Comparison of ENCODE assay signal across 2 cellular contexts in the genomic region with DNA sequence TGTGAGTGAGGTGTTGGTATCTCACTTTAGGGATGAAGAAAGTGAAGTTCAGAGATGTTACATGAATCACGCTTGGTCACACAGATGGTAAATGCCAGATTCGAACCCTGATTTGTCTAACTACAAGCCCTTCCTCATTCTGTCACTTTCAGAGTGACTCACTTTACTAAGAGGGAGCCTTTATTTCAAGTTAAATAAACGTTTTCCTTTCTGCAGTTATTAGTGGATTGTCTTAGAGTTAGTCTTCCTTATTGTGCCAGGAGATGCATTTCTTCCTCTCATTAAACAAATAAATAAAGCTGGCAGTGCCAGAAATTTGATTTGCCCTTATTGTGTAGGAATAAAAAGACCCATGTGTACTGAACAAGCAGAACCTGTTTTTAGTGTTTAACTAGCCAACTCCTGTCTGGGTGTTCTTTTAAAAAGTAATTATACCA.
TF ChIP-seq lines count a peak whose summit lies in the region.

No MANE protein-coding gene starts in this region.

TF ChIP-seq in A549, 52 proteins besides CTCF, POLR2A, EP300 and RAD21 (continued from another document):
- TF ChIP-seq, protein P1, sequence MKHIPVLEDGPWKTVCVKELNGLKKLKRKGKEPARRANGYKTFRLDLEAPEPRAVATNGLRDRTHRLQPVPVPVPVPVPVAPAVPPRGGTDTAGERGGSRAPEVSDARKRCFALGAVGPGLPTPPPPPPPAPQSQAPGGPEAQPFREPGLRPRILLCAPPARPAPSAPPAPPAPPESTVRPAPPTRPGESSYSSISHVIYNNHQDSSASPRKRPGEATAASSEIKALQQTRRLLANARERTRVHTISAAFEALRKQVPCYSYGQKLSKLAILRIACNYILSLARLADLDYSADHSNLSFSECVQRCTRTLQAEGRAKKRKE (CRISPR knock-in tag; IDR thresholded peaks at IDR 0.05; ENCODE audit: low read depth): no peak
- no peak for TF ChIP-seq MAFK (IDR thresholded peaks at IDR 0.05; ENCODE audit: partially characterized antibody)
- TF ChIP-seq BHLHE40 (IDR thresholded peaks at IDR 0.05; ENCODE audit: low read depth, low read length): no peak
- TF ChIP-seq SREBF2 (IDR thresholded peaks at IDR 0.05): no peak
- TF ChIP-seq CEBPB (IDR thresholded peaks at IDR 0.05): no peak

TF ChIP-seq in SK-N-SH, 30 proteins besides CTCF, POLR2A, EP300 and RAD21 (continued from another document):
- TF ChIP-seq, protein P2, sequence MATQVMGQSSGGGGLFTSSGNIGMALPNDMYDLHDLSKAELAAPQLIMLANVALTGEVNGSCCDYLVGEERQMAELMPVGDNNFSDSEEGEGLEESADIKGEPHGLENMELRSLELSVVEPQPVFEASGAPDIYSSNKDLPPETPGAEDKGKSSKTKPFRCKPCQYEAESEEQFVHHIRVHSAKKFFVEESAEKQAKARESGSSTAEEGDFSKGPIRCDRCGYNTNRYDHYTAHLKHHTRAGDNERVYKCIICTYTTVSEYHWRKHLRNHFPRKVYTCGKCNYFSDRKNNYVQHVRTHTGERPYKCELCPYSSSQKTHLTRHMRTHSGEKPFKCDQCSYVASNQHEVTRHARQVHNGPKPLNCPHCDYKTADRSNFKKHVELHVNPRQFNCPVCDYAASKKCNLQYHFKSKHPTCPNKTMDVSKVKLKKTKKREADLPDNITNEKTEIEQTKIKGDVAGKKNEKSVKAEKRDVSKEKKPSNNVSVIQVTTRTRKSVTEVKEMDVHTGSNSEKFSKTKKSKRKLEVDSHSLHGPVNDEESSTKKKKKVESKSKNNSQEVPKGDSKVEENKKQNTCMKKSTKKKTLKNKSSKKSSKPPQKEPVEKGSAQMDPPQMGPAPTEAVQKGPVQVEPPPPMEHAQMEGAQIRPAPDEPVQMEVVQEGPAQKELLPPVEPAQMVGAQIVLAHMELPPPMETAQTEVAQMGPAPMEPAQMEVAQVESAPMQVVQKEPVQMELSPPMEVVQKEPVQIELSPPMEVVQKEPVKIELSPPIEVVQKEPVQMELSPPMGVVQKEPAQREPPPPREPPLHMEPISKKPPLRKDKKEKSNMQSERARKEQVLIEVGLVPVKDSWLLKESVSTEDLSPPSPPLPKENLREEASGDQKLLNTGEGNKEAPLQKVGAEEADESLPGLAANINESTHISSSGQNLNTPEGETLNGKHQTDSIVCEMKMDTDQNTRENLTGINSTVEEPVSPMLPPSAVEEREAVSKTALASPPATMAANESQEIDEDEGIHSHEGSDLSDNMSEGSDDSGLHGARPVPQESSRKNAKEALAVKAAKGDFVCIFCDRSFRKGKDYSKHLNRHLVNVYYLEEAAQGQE (IDR thresholded peaks at IDR 0.05; ENCODE audit: low read depth, low read length): no peak
- TF ChIP-seq GABPA (IDR thresholded peaks at IDR 0.05; ENCODE audit: low read depth): no peak
- TF ChIP-seq FOXM1 (IDR thresholded peaks at IDR 0.05; ENCODE audit: low read depth): no peak
